ENCODE assay signal across 24 cellular contexts in genomic region chr1:1900883-1901640, GRCh38. TPM values are rescaled to one million over a fixed set of nuclear protein-coding genes. Genes with fewer than 3 reads are reported as not detected.
DNase-seq lines count a peak whose midpoint lies in the region; ATAC-seq, FAIRE-seq and TF ChIP-seq lines count a peak whose summit lies in the region.
"Had no signal": no experiment of that assay in that cellular context is flagged by ENCODE, and none has a peak within 500 bp of the region (broad histone marks: within the 10 kb centered on the region; RNA-seq: fewer than 3 reads in every experiment).

No MANE protein-coding gene starts in this region.

- no peak overlapping the region for H3K9ac ChIP-seq in kidney (ENCODE audit: low read length in 2 of 2)

- intact Hi-C loops in kidney (cut with DNase I) (no loop called here), transverse colon (cut with DNase I; ENCODE audit: low total_unique reads) (no loop called here), sigmoid colon (cut with DNase I) (no loop called here)

- H3K36me3 ChIP-seq in kidney (ENCODE audit: control insufficient read depth in 1 of 2, insufficient read depth in 2 of 2, low read length in 2 of 2): no peaks in the 10 kb centered on the region
- H3K36me3 ChIP-seq in transverse colon: no peaks in the 10 kb centered on the region
- H3K36me3 ChIP-seq in sigmoid colon: no peaks in the 10 kb centered on the region
- H3K36me3 ChIP-seq: Peyer's patch had no signal

- H3K9me3 ChIP-seq in kidney (ENCODE audit: control insufficient read depth in 1 of 2, low read length in 2 of 2): no peaks in the 10 kb centered on the region
- no peaks in the 10 kb centered on the region for H3K9me3 ChIP-seq in transverse colon
- H3K9me3 ChIP-seq in sigmoid colon: no peaks in the 10 kb centered on the region
- H3K9me3 ChIP-seq: Peyer's patch had no signal

- H3K36me3 Mint-ChIP-seq in activated naive CD4-positive, alpha-beta T cell treated with anti-CD3 and anti-CD28 coated beads, Interleukin-2, amount 50 U/mL, for 24 hours: no peaks in the 10 kb centered on the region
- H3K36me3 Mint-ChIP-seq in activated naive CD4-positive, alpha-beta T cell treated with anti-CD3 and anti-CD28 coated beads, Interleukin-2, amount 50 U/mL, for 72 hours: no peaks in the 10 kb centered on the region

- H3K4me3 ChIP-seq in kidney (ENCODE audit: low read length in 2 of 2) (no peak overlapping the region), transverse colon (no peak overlapping the region), sigmoid colon (no peak overlapping the region)
- H3K4me3 ChIP-seq: Peyer's patch, SK-N-MC had no signal

- H3K27me3 ChIP-seq in transverse colon: no peaks in the 10 kb centered on the region
- peaks cover 0 to 8% (median 6%) of the 10 kb centered on the region in 3 donors for H3K27me3 ChIP-seq in sigmoid colon
- H3K27me3 ChIP-seq: Peyer's patch had no signal

- whole genome bisulfite sequencing in transverse colon (ENCODE audit: low coverage in 1 of 2), 2 donors: 86 to 95% methylated on average over 5 to 7 of the region's 14 CpGs
- 62 to 80% methylated on average over 14 of the region's 14 CpGs for WGBS in sigmoid colon, 2 donors

- H3K27ac ChIP-seq in kidney (ENCODE audit: low read depth in 2 of 2, low read length in 2 of 2) (no peak overlapping the region), transverse colon (no peak overlapping the region), sigmoid colon (no peak overlapping the region)
- H3K27ac ChIP-seq: SK-N-MC had no signal

- in situ Hi-C loops in transverse colon (cut with MboI; ENCODE audit: low pct_ligation_motif_present in 1 of 4, low pct_unique_long_range_greater_than_20kb in 1 of 4, low sequenced_read_pairs in 3 of 4): loop anchor here in 2 of 4 donors (10.0 kb wide), 2 partner anchors 56 to 116 kb away; no protein-coding TSS in a partner anchor

- H3K9me3 Mint-ChIP-seq in activated naive CD4-positive, alpha-beta T cell treated with anti-CD3 and anti-CD28 coated beads, Interleukin-2, amount 50 U/mL, for 24 hours: no peaks in the 10 kb centered on the region
- no peaks in the 10 kb centered on the region for H3K9me3 Mint-ChIP-seq in activated naive CD4-positive, alpha-beta T cell treated with anti-CD3 and anti-CD28 coated beads, Interleukin-2, amount 50 U/mL, for 72 hours
- H3K9me3 Mint-ChIP-seq: CD4-positive, alpha-beta T cell had no signal

- no peak for FAIRE-seq in kidney (lab: Jason Lieb, UNC)
- FAIRE-seq: GM12892, GM18507 had no signal

- H3K4me3 Mint-ChIP-seq in activated naive CD4-positive, alpha-beta T cell treated with anti-CD3 and anti-CD28 coated beads, Interleukin-2, amount 50 U/mL, for 24 hours: no peak overlapping the region
- H3K4me3 Mint-ChIP-seq: CD4-positive, alpha-beta T cell had no signal

- no peak for ATAC-seq in activated naive CD4-positive, alpha-beta T cell treated with anti-CD3 and anti-CD28 coated beads, Interleukin-2, amount 50 U/mL, for 72 hours

- DNase-seq in activated naive CD4-positive, alpha-beta T cell treated with anti-CD3 and anti-CD28 coated beads, Interleukin-2, amount 50 U/mL, for 72 hours (ENCODE audit: low spot score in 2 of 2): no peak
- DNase-seq in COLO668 (lab: John Stamatoyannopoulos, UW; ENCODE audit: unreplicated experiment) (peak; percentile 47), RPMI8226 (peak; percentile 19), kidney (peak; percentile 75), transverse colon (no peak), sigmoid colon (no peak), retina (no peak)
- DNase-seq: 8988T; CD4-positive, alpha-beta T cell; DMS153; Karpas-422; NCI-H1092 treated with DMSO at 0.1 percent for 48 hours; NCI-H146; NCI-H2029 treated with DMSO at 0.1 percent for 48 hours; NCI-H446 treated with DMSO at 0.1 percent for 48 hours; NCI-H69; SHP77 had no signal

- TF ChIP-seq EP300 in transverse colon (IDR thresholded peaks at IDR 0.05; ENCODE audit: low read depth): no peak
- TF ChIP-seq EP300 in sigmoid colon (IDR thresholded peaks at IDR 0.05): no peak

- H3K4me1 ChIP-seq in kidney (ENCODE audit: control insufficient read depth in 1 of 2, insufficient read depth in 1 of 2, low read depth in 1 of 2, low read length in 2 of 2) (peaks cover 0 to 2% of the 10 kb centered on the region in 2 donors), transverse colon (peaks cover 0 to 11% (median 2%) of the 10 kb centered on the region in 4 donors), sigmoid colon (peaks cover 0 to 4% (median 0%) of the 10 kb centered on the region in 4 donors)

- TF ChIP-seq POLR2A in transverse colon (IDR thresholded peaks at IDR 0.05): no peak
- TF ChIP-seq POLR2A in sigmoid colon (IDR thresholded peaks at IDR 0.05): no peak

- TF ChIP-seq CTCF in kidney (IDR thresholded peaks at IDR 0.05; ENCODE audit: borderline replicate concordance, extremely low read depth, insufficient read depth) (no peak), transverse colon (IDR thresholded peaks at IDR 0.05) (no peak), sigmoid colon (IDR thresholded peaks at IDR 0.05) (no peak)

- H3K27ac Mint-ChIP-seq in activated naive CD4-positive, alpha-beta T cell treated with anti-CD3 and anti-CD28 coated beads, Interleukin-2, amount 50 U/mL, for 24 hours: peak overlapping the region; percentile 62
- H3K27ac Mint-ChIP-seq in activated naive CD4-positive, alpha-beta T cell treated with anti-CD3 and anti-CD28 coated beads, Interleukin-2, amount 50 U/mL, for 72 hours: peak overlapping the region in 1 of 2 donors; percentile 6
- H3K27ac Mint-ChIP-seq: CD4-positive, alpha-beta T cell had no signal

- peaks cover 2% of the 10 kb centered on the region for H3K4me1 Mint-ChIP-seq in activated naive CD4-positive, alpha-beta T cell treated with anti-CD3 and anti-CD28 coated beads, Interleukin-2, amount 50 U/mL, for 24 hours

- no peaks in the 10 kb centered on the region for H3K27me3 Mint-ChIP-seq in activated naive CD4-positive, alpha-beta T cell treated with anti-CD3 and anti-CD28 coated beads, Interleukin-2, amount 50 U/mL, for 24 hours

RNA-seq across cellular contexts. Expression of gene GNB1, which starts 10.2 kb away (rescaled TPM):
- total RNA-seq in activated naive CD4-positive, alpha-beta T cell treated with anti-CD3 and anti-CD28 coated beads, Interleukin-2, amount 50 U/mL, for 72 hours: 100 to 1,000 TPM; 267 to 358 TPM
- total RNA-seq in kidney (347 TPM), transverse colon (100 to 1,000 TPM; 123 to 191 (median 174) TPM), sigmoid colon (100 to 1,000 TPM; 119 to 157 (median 145) TPM)
- polyA plus RNA-seq in kidney (ENCODE audit: insufficient read depth, low read depth, low replicate concordance) (144 TPM), sigmoid colon (100 to 1,000 TPM; 163 to 197 (median 193) TPM)

RNA-seq across cellular contexts. Expression of gene CALML6, which starts 14.0 kb away (rescaled TPM):
- total RNA-seq in activated naive CD4-positive, alpha-beta T cell treated with anti-CD3 and anti-CD28 coated beads, Interleukin-2, amount 50 U/mL, for 72 hours: 1 to 10 TPM; 1.4 to 2.6 TPM
- total RNA-seq in kidney: 0.13 TPM
- polyA plus RNA-seq in kidney (ENCODE audit: insufficient read depth, low read depth, low replicate concordance): 1.2 TPM
- under 1 TPM in 1 of 4 donors, not detected in 3; 0.48 TPM for total RNA-seq in transverse colon
- total RNA-seq in sigmoid colon: under 1 TPM in 1 of 4 donors, not detected in 3; 0.36 TPM
- polyA plus RNA-seq in sigmoid colon: under 1 TPM in 1 of 3 donors, not detected in 2; 0.36 TPM
- total RNA-seq: H4, HT-29, Peyer's patch had no signal

RNA-seq across cellular contexts. Expression of gene TMEM52, which starts 18.0 kb away (rescaled TPM):
- total RNA-seq in activated naive CD4-positive, alpha-beta T cell treated with anti-CD3 and anti-CD28 coated beads, Interleukin-2, amount 50 U/mL, for 72 hours: 1 to 10 TPM in 1 of 2 donors, under 1 TPM in 1; 0.64 to 1.5 TPM
- total RNA-seq in kidney (0.50 TPM), transverse colon (1 to 10 TPM in 3 of 4 donors, not detected in 1; 5.2 to 9.5 (median 5.3) TPM), sigmoid colon (1 to 10 TPM in 2 of 4 donors, not detected in 2; 1.1 to 3.5 TPM)
- polyA plus RNA-seq in kidney (ENCODE audit: insufficient read depth, low read depth, low replicate concordance) (5.1 TPM), sigmoid colon (1 to 10 TPM; 1.2 to 5.5 (median 2.1) TPM)

Comparison
In these comparisons a context has a peak if more than half of its experiments do, and no peak if none do; other contexts are left out.
1. DNase-seq: peak in COLO668 (single experiment), RPMI8226 (single experiment) and kidney (single experiment); none in activated naive CD4-positive, alpha-beta T cell treated with anti-CD3 and anti-CD28 coated beads, Interleukin-2, amount 50 U/mL, for 72 hours (0 of 2), transverse colon (single experiment), sigmoid colon (single experiment) and retina (single experiment).